Comparison of ENCODE assay signal across 1 cellular context in genomic region chr16:12611006-12611477, GRCh38.
TF ChIP-seq lines count a peak whose summit lies in the region.

No MANE protein-coding gene starts in this region.

TF ChIP-seq in K562, 482 proteins besides CTCF, POLR2A, EP300 and RAD21 (continued from another document and continues in another):
- TF ChIP-seq CUX1 (CRISPR knock-in tag; IDR thresholded peaks at IDR 0.05): peak; percentile 98
- TF ChIP-seq HOMEZ (CRISPR knock-in tag; IDR thresholded peaks at IDR 0.05): peak; percentile 99
- TF ChIP-seq ZNF551 (CRISPR knock-in tag; IDR thresholded peaks at IDR 0.05): peak; percentile 83; the same call in 1 of the 2 replicates
- peak; percentile 99 for TF ChIP-seq ZNF699 (CRISPR knock-in tag; IDR thresholded peaks at IDR 0.05; ENCODE audit: insufficient replicate concordance)
- TF ChIP-seq PBX2 (CRISPR knock-in tag; IDR thresholded peaks at IDR 0.05; ENCODE audit: low read depth): no peak
- peak; percentile 46 for TF ChIP-seq PBX2 (tag; conservative IDR thresholded peaks at IDR 0.05; ENCODE audit: low read depth)
- TF ChIP-seq ZNF3 (CRISPR knock-in tag; IDR thresholded peaks at IDR 0.05): peak; percentile 40; the same call in 1 of the 2 replicates
- TF ChIP-seq ZNF77 (CRISPR knock-in tag; IDR thresholded peaks at IDR 0.05): peak; percentile 90; the same call in 1 of the 2 replicates
- TF ChIP-seq DNMT1 (IDR thresholded peaks at IDR 0.05): no peak
- TF ChIP-seq HIVEP1 (CRISPR knock-in tag; IDR thresholded peaks at IDR 0.05): peak; percentile 98
- TF ChIP-seq, protein P1, sequence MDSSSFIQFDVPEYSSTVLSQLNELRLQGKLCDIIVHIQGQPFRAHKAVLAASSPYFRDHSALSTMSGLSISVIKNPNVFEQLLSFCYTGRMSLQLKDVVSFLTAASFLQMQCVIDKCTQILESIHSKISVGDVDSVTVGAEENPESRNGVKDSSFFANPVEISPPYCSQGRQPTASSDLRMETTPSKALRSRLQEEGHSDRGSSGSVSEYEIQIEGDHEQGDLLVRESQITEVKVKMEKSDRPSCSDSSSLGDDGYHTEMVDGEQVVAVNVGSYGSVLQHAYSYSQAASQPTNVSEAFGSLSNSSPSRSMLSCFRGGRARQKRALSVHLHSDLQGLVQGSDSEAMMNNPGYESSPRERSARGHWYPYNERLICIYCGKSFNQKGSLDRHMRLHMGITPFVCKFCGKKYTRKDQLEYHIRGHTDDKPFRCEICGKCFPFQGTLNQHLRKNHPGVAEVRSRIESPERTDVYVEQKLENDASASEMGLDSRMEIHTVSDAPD (CRISPR knock-in tag; IDR thresholded peaks at IDR 0.05): peak; percentile 94
- TF ChIP-seq ZNF766 (CRISPR knock-in tag; conservative IDR thresholded peaks at IDR 0.05): peak; percentile 99
- peak; percentile 92 for TF ChIP-seq ZNF79 (CRISPR knock-in tag; IDR thresholded peaks at IDR 0.05; ENCODE audit: low read depth)
- peak; percentile 44; the same call in 1 of the 2 replicates for TF ChIP-seq KLF1 (tag; IDR thresholded peaks at IDR 0.05)
- TF ChIP-seq, protein P2, sequence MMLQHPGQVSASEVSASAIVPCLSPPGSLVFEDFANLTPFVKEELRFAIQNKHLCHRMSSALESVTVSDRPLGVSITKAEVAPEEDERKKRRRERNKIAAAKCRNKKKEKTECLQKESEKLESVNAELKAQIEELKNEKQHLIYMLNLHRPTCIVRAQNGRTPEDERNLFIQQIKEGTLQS (IDR thresholded peaks at IDR 0.05): peak; percentile 17; the same call in 1 of the 2 replicates
- TF ChIP-seq, protein P2 (CRISPR knock-in tag; conservative IDR thresholded peaks at IDR 0.05): no peak
- TF ChIP-seq, protein P3, sequence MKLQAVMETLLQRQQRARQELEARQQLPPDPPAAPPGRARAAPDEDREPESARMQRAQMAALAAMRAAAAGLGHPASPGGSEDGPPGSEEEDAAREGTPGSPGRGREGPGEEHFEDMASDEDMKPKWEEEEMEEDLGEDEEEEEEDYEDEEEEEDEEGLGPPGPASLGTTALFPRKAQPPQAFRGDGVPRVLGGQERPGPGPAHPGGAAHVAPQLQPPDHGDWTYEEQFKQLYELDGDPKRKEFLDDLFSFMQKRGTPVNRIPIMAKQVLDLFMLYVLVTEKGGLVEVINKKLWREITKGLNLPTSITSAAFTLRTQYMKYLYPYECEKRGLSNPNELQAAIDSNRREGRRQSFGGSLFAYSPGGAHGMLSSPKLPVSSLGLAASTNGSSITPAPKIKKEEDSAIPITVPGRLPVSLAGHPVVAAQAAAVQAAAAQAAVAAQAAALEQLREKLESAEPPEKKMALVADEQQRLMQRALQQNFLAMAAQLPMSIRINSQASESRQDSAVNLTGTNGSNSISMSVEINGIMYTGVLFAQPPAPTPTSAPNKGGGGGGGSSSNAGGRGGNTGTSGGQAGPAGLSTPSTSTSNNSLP (IDR thresholded peaks at IDR 0.05; ENCODE audit: borderline replicate concordance, low read depth, low read length): no peak
- peak; percentile 92 for TF ChIP-seq OTX1 (CRISPR knock-in tag; IDR thresholded peaks at IDR 0.05)
- TF ChIP-seq, protein P4, sequence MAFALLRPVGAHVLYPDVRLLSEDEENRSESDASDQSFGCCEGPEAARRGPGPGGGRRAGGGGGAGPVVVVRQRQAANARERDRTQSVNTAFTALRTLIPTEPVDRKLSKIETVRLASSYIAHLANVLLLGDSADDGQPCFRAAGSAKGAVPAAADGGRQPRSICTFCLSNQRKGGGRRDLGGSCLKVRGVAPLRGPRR (CRISPR knock-in tag; IDR thresholded peaks at IDR 0.05): peak; percentile 98
- no peak for TF ChIP-seq GATA2 (CRISPR knock-in tag; IDR thresholded peaks at IDR 0.05)
- peak; percentile 85 for TF ChIP-seq PATZ1 (CRISPR knock-in tag; IDR thresholded peaks at IDR 0.05; ENCODE audit: borderline replicate concordance)
- TF ChIP-seq SMARCA4 (IDR thresholded peaks at IDR 0.05): 0 out of 2 replicates have a peak, but pooled peaks have one; percentile 58
- no peak for TF ChIP-seq NFRKB (IDR thresholded peaks at IDR 0.05; ENCODE audit: low read depth)
- TF ChIP-seq ZNF639 (CRISPR knock-in tag; conservative IDR thresholded peaks at IDR 0.05 in 1 of 2, IDR thresholded peaks at IDR 0.05 in 1 of 2): peak in 1 of 2 experiments; percentile 99; a peak in 2 of 4 replicates
- TF ChIP-seq NR2C2 (CRISPR knock-in tag; IDR thresholded peaks at IDR 0.05): no peak
- peak; percentile 86 for TF ChIP-seq NR2C2 (tag; IDR thresholded peaks at IDR 0.05)
- TF ChIP-seq, protein P5, sequence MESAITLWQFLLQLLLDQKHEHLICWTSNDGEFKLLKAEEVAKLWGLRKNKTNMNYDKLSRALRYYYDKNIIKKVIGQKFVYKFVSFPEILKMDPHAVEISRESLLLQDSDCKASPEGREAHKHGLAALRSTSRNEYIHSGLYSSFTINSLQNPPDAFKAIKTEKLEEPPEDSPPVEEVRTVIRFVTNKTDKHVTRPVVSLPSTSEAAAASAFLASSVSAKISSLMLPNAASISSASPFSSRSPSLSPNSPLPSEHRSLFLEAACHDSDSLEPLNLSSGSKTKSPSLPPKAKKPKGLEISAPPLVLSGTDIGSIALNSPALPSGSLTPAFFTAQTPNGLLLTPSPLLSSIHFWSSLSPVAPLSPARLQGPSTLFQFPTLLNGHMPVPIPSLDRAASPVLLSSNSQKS (CRISPR knock-in tag; IDR thresholded peaks at IDR 0.05): peak; percentile 81; the same call in 1 of the 2 replicates
- TF ChIP-seq, protein P6, sequence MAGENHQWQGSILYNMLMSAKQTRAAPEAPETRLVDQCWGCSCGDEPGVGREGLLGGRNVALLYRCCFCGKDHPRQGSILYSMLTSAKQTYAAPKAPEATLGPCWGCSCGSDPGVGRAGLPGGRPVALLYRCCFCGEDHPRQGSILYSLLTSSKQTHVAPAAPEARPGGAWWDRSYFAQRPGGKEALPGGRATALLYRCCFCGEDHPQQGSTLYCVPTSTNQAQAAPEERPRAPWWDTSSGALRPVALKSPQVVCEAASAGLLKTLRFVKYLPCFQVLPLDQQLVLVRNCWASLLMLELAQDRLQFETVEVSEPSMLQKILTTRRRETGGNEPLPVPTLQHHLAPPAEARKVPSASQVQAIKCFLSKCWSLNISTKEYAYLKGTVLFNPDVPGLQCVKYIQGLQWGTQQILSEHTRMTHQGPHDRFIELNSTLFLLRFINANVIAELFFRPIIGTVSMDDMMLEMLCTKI (IDR thresholded peaks at IDR 0.05; ENCODE audit: partially characterized antibody): no peak
- peak; percentile 93 for TF ChIP-seq ZNF398 (CRISPR knock-in tag; IDR thresholded peaks at IDR 0.05)
- peak; percentile 98 for TF ChIP-seq ZNF41 (CRISPR knock-in tag; conservative IDR thresholded peaks at IDR 0.05)
- peak; percentile 98 for TF ChIP-seq BACH1 (tag; IDR thresholded peaks at IDR 0.05)
- peak; percentile 81; the same call in 1 of the 2 replicates for TF ChIP-seq ZNF445 (CRISPR knock-in tag; IDR thresholded peaks at IDR 0.05; ENCODE audit: low read depth)
